8 cellular contexts compared by ENCODE assay signal in the genomic region with DNA sequence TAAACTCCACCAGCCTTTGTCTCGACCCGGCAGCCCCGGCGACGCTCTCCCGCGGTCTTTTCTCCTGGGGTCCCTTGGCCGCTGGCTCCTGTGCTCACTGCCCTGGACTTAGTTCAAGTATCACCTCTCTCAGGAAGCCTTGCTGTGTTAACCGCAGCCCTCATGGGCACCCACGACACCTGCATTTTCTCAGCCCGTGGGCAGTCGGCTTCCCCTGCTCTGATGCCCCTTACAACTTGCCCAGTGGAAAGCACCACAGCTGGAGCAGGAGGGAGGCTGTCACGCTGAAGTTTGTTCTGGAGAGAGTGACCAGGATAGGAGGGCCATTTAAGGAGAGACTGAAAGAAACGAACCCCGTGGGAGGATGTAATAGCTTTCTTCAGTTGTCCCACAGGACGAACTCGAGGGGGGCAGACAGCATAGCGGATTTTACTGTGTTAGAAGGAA. TPM values are rescaled to one million over a fixed set of nuclear protein-coding genes. Genes with fewer than 3 reads are reported as not detected.
DNase-seq lines count a peak whose midpoint lies in the region; ATAC-seq and TF ChIP-seq lines count a peak whose summit lies in the region.

No MANE protein-coding gene starts in this region.

- peak overlapping the region; percentile 99 for H2AFZ ChIP-seq in DND-41 (ENCODE audit: low read depth, low read length)
- H2AFZ ChIP-seq in hepatocyte: peak overlapping the region; percentile 85

- H3K9me2 ChIP-seq in hepatocyte (replicated peaks; ENCODE audit: insufficient read depth): no peaks in the 10 kb centered on the region

- peak overlapping the region; percentile 82 for H3K27ac ChIP-seq in DND-41 (ENCODE audit: low read length)
- peak overlapping the region; percentile 78 for H3K27ac ChIP-seq in hepatocyte
- peak overlapping the region in 19 of 21 experiments; percentile 66 to 93 (median 87) for H3K27ac ChIP-seq in skin epidermis

- peaks cover 67% of the 10 kb centered on the region for H3K79me2 ChIP-seq in DND-41 (ENCODE audit: insufficient read depth, low read length)
- peaks cover 81% of the 10 kb centered on the region for H3K79me2 ChIP-seq in hepatocyte

- H3K4me1 ChIP-seq in DND-41 (ENCODE audit: insufficient read depth, low read length) (peaks cover 36% of the 10 kb centered on the region), hepatocyte (ENCODE audit: insufficient read depth) (peaks cover 33% of the 10 kb centered on the region)

- H3K36me3 ChIP-seq in DND-41 (ENCODE audit: insufficient read depth, low read length): peaks cover 24% of the 10 kb centered on the region
- H3K36me3 ChIP-seq in hepatocyte (replicated peaks; ENCODE audit: insufficient read depth, low read depth): no peaks in the 10 kb centered on the region

- intact Hi-C loops in activated T-helper 1 cell treated with anti-CD3 and anti-CD28 coated beads, Interleukin-12 subunit alpha, Interleukin-12 subunit beta, Interleukin-2, Interleukin-4 antibody, amounts not matched to agents 30 ng/mL and 10 ng/mL and 1 ng/mL, durations not matched to agents 14 hours and 24 hours and 36 hours (cut with micrococcal nuclease): loop anchor here (1.0 to 2.0 kb wide), 8 partner anchors 69 to 782 kb away; partner anchors contain the start of genes HLF and PCTP

- H3K4me3 Mint-ChIP-seq in activated T-helper 1 cell treated with anti-CD3 and anti-CD28 coated beads, Interleukin-12 subunit alpha, Interleukin-12 subunit beta, Interleukin-2, Interleukin-4 antibody, amounts not matched to agents 30 ng/mL and 10 ng/mL and 1 ng/mL, durations not matched to agents 14 hours and 24 hours and 36 hours: no peak overlapping the region

- no peaks in the 10 kb centered on the region for H3K9me3 ChIP-seq in DND-41 (ENCODE audit: insufficient read depth, low read length, severe bottlenecking)
- H3K9me3 ChIP-seq in hepatocyte (ENCODE audit: low read depth): no peaks in the 10 kb centered on the region

- peaks cover 7% of the 10 kb centered on the region; the same call in 1 of the 2 replicates for H4K20me1 ChIP-seq in DND-41 (ENCODE audit: insufficient read depth, low read length)
- H4K20me1 ChIP-seq in hepatocyte (ENCODE audit: insufficient read depth, poor library complexity, severe bottlenecking): peaks cover 11% of the 10 kb centered on the region

- no peaks in the 10 kb centered on the region for H3K9me3 Mint-ChIP-seq in activated T-helper 1 cell treated with anti-CD3 and anti-CD28 coated beads, Interleukin-12 subunit alpha, Interleukin-12 subunit beta, Interleukin-2, Interleukin-4 antibody, amounts not matched to agents 30 ng/mL and 10 ng/mL and 1 ng/mL, durations not matched to agents 14 hours and 24 hours and 36 hours

- H3K4me3 ChIP-seq in DND-41 (ENCODE audit: low read depth in 1 of 2, low read length in 2 of 2) (peak overlapping the region; percentile 79 to 85), hepatocyte (peak overlapping the region; percentile 65), skin epidermis (peak overlapping the region; percentile 57 to 90 (median 87))

- peak; percentile 36 for ATAC-seq in DND-41 (ENCODE audit: insufficient read depth, low read depth)
- peak; percentile 30 for ATAC-seq in GM19438 (IDR thresholded peaks at IDR 0.05; ENCODE audit: low read depth, unreplicated experiment)
- ATAC-seq in HG03432 (IDR thresholded peaks at IDR 0.05; ENCODE audit: unreplicated experiment): peak; percentile 35

- H3K36me3 Mint-ChIP-seq in activated T-helper 1 cell treated with anti-CD3 and anti-CD28 coated beads, Interleukin-12 subunit alpha, Interleukin-12 subunit beta, Interleukin-2, Interleukin-4 antibody, amounts not matched to agents 30 ng/mL and 10 ng/mL and 1 ng/mL, durations not matched to agents 14 hours and 24 hours and 36 hours (ENCODE audit: low read depth): peaks cover 4% of the 10 kb centered on the region

- no peaks in the 10 kb centered on the region for H3K27me3 Mint-ChIP-seq in activated T-helper 1 cell treated with anti-CD3 and anti-CD28 coated beads, Interleukin-12 subunit alpha, Interleukin-12 subunit beta, Interleukin-2, Interleukin-4 antibody, amounts not matched to agents 30 ng/mL and 10 ng/mL and 1 ng/mL, durations not matched to agents 14 hours and 24 hours and 36 hours (ENCODE audit: insufficient read depth)

- DNase-seq in DND-41 (no peak), hepatocyte (ENCODE audit: low spot score) (peak; percentile 40), NCI-H446 (lab: John Stamatoyannopoulos, UW) (no peak), kidney tubule cell (ENCODE audit: low spot score) (no peak)
- DNase-seq in activated T-helper 1 cell treated with anti-CD3 and anti-CD28 coated beads, Interleukin-12 subunit alpha, Interleukin-12 subunit beta, Interleukin-2, Interleukin-4 antibody, amounts not matched to agents 30 ng/mL and 10 ng/mL and 1 ng/mL, durations not matched to agents 14 hours and 24 hours and 36 hours (ENCODE audit: low spot score): peak; percentile 24

- no peak overlapping the region for H3K27ac Mint-ChIP-seq in activated T-helper 1 cell treated with anti-CD3 and anti-CD28 coated beads, Interleukin-12 subunit alpha, Interleukin-12 subunit beta, Interleukin-2, Interleukin-4 antibody, amounts not matched to agents 30 ng/mL and 10 ng/mL and 1 ng/mL, durations not matched to agents 14 hours and 24 hours and 36 hours

- WGBS in hepatocyte (ENCODE audit: low lambda C conversion rate, missing lambda C conversion rate): 1% methylated on average over 18 of the region's 18 CpGs

- no peaks in the 10 kb centered on the region for H3K27me3 ChIP-seq in DND-41 (ENCODE audit: insufficient read depth, low read length, poor library complexity)
- H3K27me3 ChIP-seq in hepatocyte: no peaks in the 10 kb centered on the region

- peak overlapping the region; percentile 74 for H3K4me2 ChIP-seq in DND-41 (ENCODE audit: insufficient read depth, low read length)
- H3K4me2 ChIP-seq in hepatocyte: peak overlapping the region; percentile 94

- TF ChIP-seq CTCF in DND-41 (IDR thresholded peaks at IDR 0.05; ENCODE audit: borderline replicate concordance, extremely low read depth, low read length, poor library complexity, severe bottlenecking): no peak
- TF ChIP-seq CTCF in hepatocyte (IDR thresholded peaks at IDR 0.05; ENCODE audit: poor library complexity): no peak

- H3K9ac ChIP-seq in DND-41 (ENCODE audit: low read depth, low read length): peak overlapping the region; percentile 71

- H3K4me1 Mint-ChIP-seq in activated T-helper 1 cell treated with anti-CD3 and anti-CD28 coated beads, Interleukin-12 subunit alpha, Interleukin-12 subunit beta, Interleukin-2, Interleukin-4 antibody, amounts not matched to agents 30 ng/mL and 10 ng/mL and 1 ng/mL, durations not matched to agents 14 hours and 24 hours and 36 hours (ENCODE audit: low read depth): peaks cover 20% of the 10 kb centered on the region

RNA-seq across cellular contexts. Expression of gene STXBP4, which starts 0.4 kb away (rescaled TPM):
- 5.1 and 7.3 TPM in 2 replicates for total RNA-seq in activated T-helper 1 cell treated with anti-CD3 and anti-CD28 coated beads, Interleukin-12 subunit alpha, Interleukin-12 subunit beta, Interleukin-2, Interleukin-4 antibody, amounts not matched to agents 30 ng/mL and 10 ng/mL and 1 ng/mL, durations not matched to agents 14 hours and 24 hours and 36 hours
- total RNA-seq in hepatocyte: 42.7 and 50.1 TPM in 2 replicates
- polyA plus RNA-seq in hepatocyte: 9.0 and 15.5 TPM in 2 replicates

RNA-seq across cellular contexts. Expression of gene COX11, which starts 0.5 kb away (rescaled TPM):
- total RNA-seq in activated T-helper 1 cell treated with anti-CD3 and anti-CD28 coated beads, Interleukin-12 subunit alpha, Interleukin-12 subunit beta, Interleukin-2, Interleukin-4 antibody, amounts not matched to agents 30 ng/mL and 10 ng/mL and 1 ng/mL, durations not matched to agents 14 hours and 24 hours and 36 hours: 45.0 and 51.3 TPM in 2 replicates
- 39.6 and 53.6 TPM in 2 replicates for total RNA-seq in hepatocyte
- polyA plus RNA-seq in hepatocyte: 33.0 and 35.2 TPM in 2 replicates

Comparison
In these comparisons a context has a peak if more than half of its experiments do, and no peak if none do; other contexts are left out.
1. DNase-seq: peak in activated T-helper 1 cell treated with anti-CD3 and anti-CD28 coated beads, Interleukin-12 subunit alpha, Interleukin-12 subunit beta, Interleukin-2, Interleukin-4 antibody, amounts not matched to agents 30 ng/mL and 10 ng/mL and 1 ng/mL, durations not matched to agents 14 hours and 24 hours and 36 hours (single experiment) and hepatocyte (single experiment); none in DND-41 (single experiment), NCI-H446 (0 of 2) and kidney tubule cell (single experiment).
2. Peak in every context shown above with its lines, with median percentiles within 50 percentile points of each other: ATAC-seq, H3K27ac ChIP-seq and H3K4me3 ChIP-seq.